In the genomic region with DNA sequence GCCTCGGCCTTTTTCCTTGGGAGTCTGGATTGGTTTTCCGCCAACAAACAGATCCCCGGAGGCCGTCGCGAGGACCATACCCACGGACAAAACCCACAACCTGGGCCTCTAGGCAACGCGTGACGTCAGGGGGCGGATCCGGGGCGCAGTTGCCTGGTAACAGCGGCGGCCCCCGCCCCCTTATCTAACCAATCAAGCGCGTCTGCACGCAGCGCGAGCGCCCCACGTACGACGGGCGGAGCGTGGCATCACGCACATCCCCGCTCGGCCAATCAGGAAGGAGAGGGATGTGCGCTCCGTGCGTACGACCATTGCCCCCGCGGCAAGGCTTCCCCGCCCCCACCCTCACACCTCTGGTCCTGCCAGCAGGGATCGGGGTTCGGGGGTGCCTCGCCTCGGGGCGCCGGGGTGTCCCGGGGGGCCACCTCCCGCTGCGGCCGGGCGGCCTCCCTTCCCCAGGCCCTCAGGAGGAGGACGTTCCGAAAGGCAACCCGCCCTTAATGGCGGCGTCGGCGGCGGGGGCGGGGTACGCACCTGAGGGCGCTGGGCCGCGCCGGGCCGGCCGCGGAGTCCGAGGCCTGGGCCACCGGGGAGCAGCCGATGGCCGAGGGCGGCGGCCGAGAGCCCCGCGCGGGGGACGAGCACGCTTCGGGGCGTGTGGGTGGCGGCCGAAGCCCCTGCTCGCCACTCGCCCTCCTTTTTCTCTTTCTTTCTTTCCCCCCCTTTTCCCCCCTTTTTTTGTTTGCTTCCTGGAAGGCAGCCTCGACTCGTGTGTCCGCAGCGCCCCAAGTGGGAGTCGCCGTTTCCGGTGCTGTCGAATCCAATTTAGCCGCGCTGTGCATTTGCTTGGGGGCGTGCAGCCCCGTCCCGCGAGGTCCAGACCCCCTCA, we compare ENCODE assay signal across 8 cellular contexts. TPM values are rescaled to one million over a fixed set of nuclear protein-coding genes. Genes with fewer than 3 reads are reported as not detected.
DNase-seq lines count a peak whose midpoint lies in the region; ATAC-seq and TF ChIP-seq lines count a peak whose summit lies in the region.
"Not testable (repeated sequence)": the region's sequence is repeated elsewhere in the genome, so short reads cannot be mapped to it uniquely, and the experiment has no call there.

GTF2IRD2 (minus strand) TSS at position 773 of the 889 bp plus-strand sequence. CDS start 15,227 bp downstream, outside the sequence.

- H3K9me3 Mint-ChIP-seq in activated B cell treated with CpG ODN at 0.5 μM for 24 hours; chondrocyte (ENCODE audit: low read depth): not testable (repeated sequence)

- not testable (repeated sequence) for H3K27me3 ChIP-seq in ACC112 (ENCODE audit: insufficient read depth, low read length); right lobe of liver; gastrocnemius medialis

- peak within 1 kb of the TSS; percentile 74 for H3K27ac ChIP-seq in ACC112 (ENCODE audit: low read depth, low read length)
- peak within 1 kb of the TSS in 1 of 3 donors; percentile 85 for H3K27ac ChIP-seq in right lobe of liver
- H3K27ac ChIP-seq in gastrocnemius medialis: peak within 1 kb of the TSS in 2 of 4 donors; percentile 78 to 81

- POLR2A ChIA-PET in activated B cell treated with CpG ODN at 0.5 μM for 24 hours (lab: Charles Lee): not testable (repeated sequence)

- H3K27me3 Mint-ChIP-seq in activated B cell treated with CpG ODN at 0.5 μM for 24 hours; chondrocyte (ENCODE audit: low read depth): not testable (repeated sequence)

- DNase-seq in activated B cell treated with CpG ODN at 0.5 μM for 24 hours; chondrocyte (ENCODE audit: low spot score): not testable (repeated sequence)
- DNase-seq in right lobe of liver: peak in 1 of 3 donors; percentile 72
- DNase-seq in gastrocnemius medialis: peak; percentile 68 to 85

- WGBS in right lobe of liver (ENCODE audit: insufficient coverage, low coverage, low lambda C conversion rate, missing lambda C conversion rate): no CpG with 5 or more reads among the region's 97 CpGs

- intact Hi-C loops in activated B cell treated with CpG ODN at 0.5 μM for 24 hours (cut with micrococcal nuclease); right lobe of liver (cut with DNase I); gastrocnemius medialis (cut with DNase I; ENCODE audit: low total_unique reads): not testable (repeated sequence)

- H3K4me3 Mint-ChIP-seq in activated B cell treated with CpG ODN at 0.5 μM for 24 hours (peak within 1 kb of the TSS; percentile 69), chondrocyte (ENCODE audit: unreplicated experiment) (peak within 1 kb of the TSS; percentile 62)

- not testable (repeated sequence) for H3K4me3 ChIP-seq in ACC112 (ENCODE audit: low read depth, low read length)
- H3K4me3 ChIP-seq in right lobe of liver: peak within 1 kb of the TSS in 1 of 3 donors; percentile 14
- H3K4me3 ChIP-seq in gastrocnemius medialis: peak within 1 kb of the TSS in 2 of 4 donors; percentile 28 to 42

- not testable (repeated sequence) for H3K36me3 ChIP-seq in ACC112 (ENCODE audit: insufficient read depth, low read length); right lobe of liver; gastrocnemius medialis

- not testable (repeated sequence) for H3K4me1 ChIP-seq in ACC112 (ENCODE audit: control insufficient read depth, insufficient read depth, low read length, unreplicated experiment); right lobe of liver; gastrocnemius medialis

- H3K79me2 ChIP-seq in ACC112 (ENCODE audit: control insufficient read depth, insufficient read depth, low read length, unreplicated experiment): not testable (repeated sequence)

- not testable (repeated sequence) for H3K4me1 Mint-ChIP-seq in activated B cell treated with CpG ODN at 0.5 μM for 24 hours; chondrocyte (ENCODE audit: low read depth)

- CTCF ChIA-PET in activated B cell treated with CpG ODN at 0.5 μM for 24 hours (lab: Charles Lee): not testable (repeated sequence)

- H3K27ac Mint-ChIP-seq in activated B cell treated with CpG ODN at 0.5 μM for 24 hours: not testable (repeated sequence)
- H3K27ac Mint-ChIP-seq in chondrocyte (ENCODE audit: unreplicated experiment): peak within 1 kb of the TSS; percentile 51

- not testable (repeated sequence) for H3K36me3 Mint-ChIP-seq in activated B cell treated with CpG ODN at 0.5 μM for 24 hours (ENCODE audit: low read depth); chondrocyte (ENCODE audit: low read depth)

- peak; percentile 85 for ATAC-seq in GM18907 (IDR thresholded peaks at IDR 0.05; ENCODE audit: unreplicated experiment)
- peak; percentile 82 for ATAC-seq in HG02623 (IDR thresholded peaks at IDR 0.05; ENCODE audit: unreplicated experiment)
- peak; percentile 85 for ATAC-seq in HG03558 (IDR thresholded peaks at IDR 0.05; ENCODE audit: extremely low read depth, unreplicated experiment)
- ATAC-seq in activated B cell treated with CpG ODN at 0.5 μM for 24 hours (ENCODE audit: low read depth): peak; percentile 84
- peak; percentile 91 to 94 (median 92) for ATAC-seq in right lobe of liver
- peak; percentile 92 to 94 for ATAC-seq in gastrocnemius medialis

- not testable (repeated sequence) for H2AFZ ChIP-seq in ACC112 (ENCODE audit: low read length, unreplicated experiment)

- in situ Hi-C loops in gastrocnemius medialis (cut with MboI; ENCODE audit: low sequenced_read_pairs in 4 of 4): not testable (repeated sequence)

- not testable (repeated sequence) for H3K9me3 ChIP-seq in right lobe of liver, gastrocnemius medialis

- not testable (repeated sequence) for TF ChIP-seq CTCF in activated B cell treated with CpG ODN at 0.5 μM for 24 hours (IDR thresholded peaks at IDR 0.05); right lobe of liver (IDR thresholded peaks at IDR 0.05); gastrocnemius medialis (IDR thresholded peaks at IDR 0.05 in 4 of 5, conservative IDR thresholded peaks at IDR 0.05 in 1 of 5)
- TF ChIP-seq CTCF in chondrocyte (IDR thresholded peaks at IDR 0.05): peak; percentile 44

- TF ChIP-seq POLR2A in right lobe of liver (IDR thresholded peaks at IDR 0.05); gastrocnemius medialis (IDR thresholded peaks at IDR 0.05): not testable (repeated sequence)

RNA-seq across cellular contexts. Expression of gene GTF2IRD2, which starts in this region (rescaled TPM):
- total RNA-seq in activated B cell treated with CpG ODN at 0.5 μM for 24 hours (38.2 and 41.6 TPM in 2 replicates), chondrocyte (14.5 to 16.2 TPM (median 15.1 TPM) in 3 replicates), right lobe of liver (10 to 100 TPM in 1 of 6 experiments, 1 to 10 TPM in 5; 1.3 to 13.9 (median 7.7) TPM), gastrocnemius medialis (10 to 100 TPM in 2 of 4 donors, 1 to 10 TPM in 2; 5.6 to 39.1 (median 15.4) TPM)
